In genomic region chr3:106609666-106610301, GRCh38 we compare ENCODE assay signal across 8 cellular contexts.
DNase-seq lines count a peak whose midpoint lies in the region; ATAC-seq and TF ChIP-seq lines count a peak whose summit lies in the region.

No MANE protein-coding gene starts in this region.

- BruUV-seq in Panc1 (replicated peaks; lab: Mats Ljungman, UMichigan): no TSS peak

- intact Hi-C loops in Panc1 (cut with micrococcal nuclease; ENCODE audit: unreplicated experiment): loop anchor here (5.0 to 10.0 kb wide), 2 partner anchors 455 to 922 kb away; no protein-coding TSS in a partner anchor

- peaks cover 2% of the 10 kb centered on the region for H3K27me3 Mint-ChIP-seq in activated T-cell treated with anti-CD3 and anti-CD28 coated beads, Interleukin-2, amount 50 U/mL, for 4 hours (ENCODE audit: low read depth)

- CTCF ChIA-PET in Panc1 (lab: Charles Lee): interaction anchor here (0.6 to 0.7 kb wide), 2 partner anchors 315 to 752 kb away, joined by 3 read pairs; no protein-coding TSS in a partner anchor

- no peaks in the 10 kb centered on the region for H3K27me3 ChIP-seq in Panc1 (ENCODE audit: control insufficient read depth, insufficient read depth, low read length)

- POLR2A ChIA-PET in Panc1 (lab: Charles Lee): no interaction called here

- H3K4me1 Mint-ChIP-seq in activated T-cell treated with anti-CD3 and anti-CD28 coated beads, Interleukin-2, amount 50 U/mL, for 4 hours (ENCODE audit: low read depth): peaks cover 21% of the 10 kb centered on the region

- H3K36me3 ChIP-seq in Panc1 (ENCODE audit: control insufficient read depth, insufficient read depth, low read length): no peaks in the 10 kb centered on the region

- H3K36me3 Mint-ChIP-seq in activated T-cell treated with anti-CD3 and anti-CD28 coated beads, Interleukin-2, amount 50 U/mL, for 4 hours (ENCODE audit: insufficient read depth): no peaks in the 10 kb centered on the region

- no peaks in the 10 kb centered on the region for H3K9me3 ChIP-seq in Panc1 (ENCODE audit: control insufficient read depth, insufficient read depth, low read depth, low read length)

- H3K27ac ChIP-seq in Panc1 (ENCODE audit: low read length): no peak overlapping the region

- peak; percentile 90 for ATAC-seq in GM21526 (IDR thresholded peaks at IDR 0.05; ENCODE audit: low FRiP score, unreplicated experiment)
- ATAC-seq in Panc1: peak; percentile 81; the same call in 1 of the 2 replicates
- peak; percentile 67 to 73 for ATAC-seq in activated T-cell treated with anti-CD3 and anti-CD28 coated beads, Interleukin-2, amount 50 U/mL, for 4 hours

- DNase-seq in D341Med (ENCODE audit: low spot score): peak; percentile 60
- peak; percentile 68 for DNase-seq in KG1 (lab: John Stamatoyannopoulos, UW)
- peak; percentile 60 for DNase-seq in Panc1 (ENCODE audit: low read depth, low spot score)
- peak; percentile 60 for DNase-seq in activated T-cell treated with anti-CD3 and anti-CD28 coated beads, Interleukin-2, amount 50 U/mL, for 4 hours
- DNase-seq in fibroblast of pulmonary artery (ENCODE audit: low read depth): peak; percentile 96
- DNase-seq in non-pigmented ciliary epithelial cell (ENCODE audit: low read depth): peak; percentile 81
- peak; percentile 94 for DNase-seq in superior temporal gyrus (ENCODE audit: extremely low spot score)

- H3K4me3 ChIP-seq in Panc1 (ENCODE audit: low read depth in 2 of 2, low read length in 2 of 2) (no peak overlapping the region), fibroblast of pulmonary artery (replicated peaks; ENCODE audit: low read depth, low read length) (no peak overlapping the region)

- in situ Hi-C loops in Panc1 (cut with HindIII; ENCODE audit: low pct_unique_long_range_greater_than_20kb, low sequenced_read_pairs): no loop called here

- peak; percentile 88 for TF ChIP-seq CTCF in Panc1 (IDR thresholded peaks at IDR 0.05)
- TF ChIP-seq CTCF in fibroblast of pulmonary artery (IDR thresholded peaks at IDR 0.05; ENCODE audit: low read length, missing control alignments): peak; percentile 89

- H3K9me3 Mint-ChIP-seq in activated T-cell treated with anti-CD3 and anti-CD28 coated beads, Interleukin-2, amount 50 U/mL, for 4 hours: peaks cover 14% of the 10 kb centered on the region

- no peak overlapping the region for H3K4me3 Mint-ChIP-seq in activated T-cell treated with anti-CD3 and anti-CD28 coated beads, Interleukin-2, amount 50 U/mL, for 4 hours

- no peaks in the 10 kb centered on the region for H3K4me1 ChIP-seq in Panc1 (ENCODE audit: control insufficient read depth, insufficient read depth, low read length)
